1 cellular context compared by ENCODE assay signal in the genomic region with DNA sequence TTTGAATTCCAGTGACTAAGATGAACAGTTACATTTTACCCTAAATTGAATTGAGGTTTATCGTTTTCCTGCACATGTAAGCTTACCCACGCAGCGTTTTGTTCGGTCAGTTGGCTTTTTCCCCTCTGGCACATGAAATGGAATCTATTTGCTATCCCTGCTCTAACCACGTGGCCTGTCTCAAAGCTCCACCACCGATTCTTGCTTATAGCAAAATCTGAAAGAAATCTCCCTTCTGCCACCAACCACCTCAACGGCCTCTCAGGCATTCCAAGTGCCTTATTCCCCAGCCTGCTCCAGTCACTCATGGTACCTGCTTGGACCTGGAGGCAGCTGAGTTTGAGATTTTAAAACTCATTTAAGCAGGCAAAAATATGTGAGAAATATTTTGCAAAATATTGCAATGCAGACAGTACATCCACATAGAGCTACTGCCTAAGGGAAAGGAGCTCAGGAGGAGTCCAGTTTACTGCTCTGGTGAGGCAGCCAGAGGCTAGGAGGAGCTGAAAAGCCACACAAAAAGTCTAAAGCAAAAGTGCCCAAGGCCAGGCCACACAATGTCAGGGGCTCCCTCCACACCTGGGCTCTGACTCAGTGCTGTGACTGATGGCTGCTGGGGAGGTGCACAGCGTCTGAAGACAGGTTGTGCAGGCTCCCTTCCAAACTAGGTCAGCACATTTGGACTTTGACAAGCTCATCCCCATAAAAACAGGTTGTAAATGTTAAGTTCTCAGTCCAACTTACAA.
TF ChIP-seq lines count a peak whose summit lies in the region.

No MANE protein-coding gene starts in this region.

TF ChIP-seq in HepG2, 621 proteins besides CTCF, POLR2A, EP300 and RAD21 (continued from another document and continues in another):
- TF ChIP-seq ZNF776 (CRISPR knock-in tag; IDR thresholded peaks at IDR 0.05) (no peak), ZKSCAN1 (IDR thresholded peaks at IDR 0.05; ENCODE audit: low read length) (no peak), JUNB (CRISPR knock-in tag; IDR thresholded peaks at IDR 0.05; ENCODE audit: borderline replicate concordance) (no peak), MEF2D (CRISPR knock-in tag; IDR thresholded peaks at IDR 0.05) (no peak; the same call in 1 of the 2 replicates), NCOA5 (CRISPR knock-in tag; IDR thresholded peaks at IDR 0.05) (no peak), ZFP36 (IDR thresholded peaks at IDR 0.05; ENCODE audit: borderline replicate concordance, low read depth, low read length, partially characterized antibody) (no peak), PAX8 (CRISPR knock-in tag; IDR thresholded peaks at IDR 0.05; ENCODE audit: borderline replicate concordance) (no peak), ZNF891 (CRISPR knock-in tag; IDR thresholded peaks at IDR 0.05) (no peak), ZNF12 (CRISPR knock-in tag; IDR thresholded peaks at IDR 0.05) (no peak), ZFP36L2 (CRISPR knock-in tag; IDR thresholded peaks at IDR 0.05) (no peak), ZC3H4 (CRISPR knock-in tag; IDR thresholded peaks at IDR 0.05; ENCODE audit: borderline replicate concordance) (no peak), PCBP2 (optimal IDR thresholded peaks at IDR 0.05; ENCODE audit: low read depth, low read length, poor library complexity, severe bottlenecking) (no peak), SMAD1 (CRISPR knock-in tag; IDR thresholded peaks at IDR 0.05; ENCODE audit: borderline replicate concordance, low read depth) (no peak; the same call in 1 of the 2 replicates), ARNT2 (CRISPR knock-in tag; IDR thresholded peaks at IDR 0.05; ENCODE audit: low read depth) (no peak), MATR3 (CRISPR knock-in tag; IDR thresholded peaks at IDR 0.05) (no peak), SAP130 (CRISPR knock-in tag; IDR thresholded peaks at IDR 0.05; ENCODE audit: low read depth) (peak; percentile 84), ZNF501 (CRISPR knock-in tag; IDR thresholded peaks at IDR 0.05) (peak; percentile 73), AGO2 (optimal IDR thresholded peaks at IDR 0.05; ENCODE audit: low read depth, low read length) (no peak), ZFP37 (CRISPR knock-in tag; IDR thresholded peaks at IDR 0.05; ENCODE audit: borderline replicate concordance) (no peak), PAWR (CRISPR knock-in tag; IDR thresholded peaks at IDR 0.05; ENCODE audit: borderline replicate concordance) (no peak), ZNF460 (CRISPR knock-in tag; IDR thresholded peaks at IDR 0.05; ENCODE audit: borderline replicate concordance) (no peak), ZFYVE20 (CRISPR knock-in tag; IDR thresholded peaks at IDR 0.05; ENCODE audit: borderline replicate concordance, low read depth) (no peak), ZNF256 (CRISPR knock-in tag; conservative IDR thresholded peaks at IDR 0.05) (no peak), HOXA3 (CRISPR knock-in tag; IDR thresholded peaks at IDR 0.05) (peak; percentile 58; the same call in 1 of the 2 replicates), ARHGAP35 (CRISPR knock-in tag; IDR thresholded peaks at IDR 0.05; ENCODE audit: borderline replicate concordance) (peak; percentile 45; the same call in 1 of the 2 replicates), BCL6 (CRISPR knock-in tag; IDR thresholded peaks at IDR 0.05) (no peak; the same call in 1 of the 2 replicates), ZNF326 (CRISPR knock-in tag; IDR thresholded peaks at IDR 0.05; ENCODE audit: borderline replicate concordance) (no peak), ZMAT3 (CRISPR knock-in tag; conservative IDR thresholded peaks at IDR 0.05) (peak; percentile 56; the same call in 1 of the 2 replicates), ZNF761 (CRISPR knock-in tag; conservative IDR thresholded peaks at IDR 0.05) (no peak), ZNF44 (CRISPR knock-in tag; IDR thresholded peaks at IDR 0.05) (no peak), ZNF749 (CRISPR knock-in tag; IDR thresholded peaks at IDR 0.05; ENCODE audit: borderline replicate concordance) (no peak), ZNF17 (CRISPR knock-in tag; IDR thresholded peaks at IDR 0.05) (no peak), FOXC1 (CRISPR knock-in tag; IDR thresholded peaks at IDR 0.05; ENCODE audit: borderline replicate concordance) (no peak), SNAI1 (CRISPR knock-in tag; IDR thresholded peaks at IDR 0.05; ENCODE audit: borderline replicate concordance) (no peak), ZNF713 (CRISPR knock-in tag; IDR thresholded peaks at IDR 0.05) (no peak), POLR2G (IDR thresholded peaks at IDR 0.05; ENCODE audit: low read depth, low read length) (no peak), SRSF9 (IDR thresholded peaks at IDR 0.05; ENCODE audit: borderline replicate concordance, insufficient read depth, low read depth, low read length, poor library complexity, severe bottlenecking) (no peak), ZNF672 (CRISPR knock-in tag; IDR thresholded peaks at IDR 0.05) (no peak), HNRNPLL (IDR thresholded peaks at IDR 0.05; ENCODE audit: low read depth, low read length, poor library complexity, severe bottlenecking) (no peak), PHF20 (CRISPR knock-in tag; IDR thresholded peaks at IDR 0.05) (no peak), MIER3 (CRISPR knock-in tag; IDR thresholded peaks at IDR 0.05; ENCODE audit: borderline replicate concordance) (no peak; the same call in 1 of the 2 replicates), LCORL (IDR thresholded peaks at IDR 0.05) (no peak), LCORL (CRISPR knock-in tag; IDR thresholded peaks at IDR 0.05) (peak; percentile 71), ZBTB20 (CRISPR knock-in tag; IDR thresholded peaks at IDR 0.05; ENCODE audit: borderline replicate concordance, low read depth) (no peak), NR1H2 (CRISPR knock-in tag; IDR thresholded peaks at IDR 0.05; ENCODE audit: borderline replicate concordance, low read depth) (no peak), ZNF230 (CRISPR knock-in tag; IDR thresholded peaks at IDR 0.05) (no peak)
- TF ChIP-seq, protein P1, sequence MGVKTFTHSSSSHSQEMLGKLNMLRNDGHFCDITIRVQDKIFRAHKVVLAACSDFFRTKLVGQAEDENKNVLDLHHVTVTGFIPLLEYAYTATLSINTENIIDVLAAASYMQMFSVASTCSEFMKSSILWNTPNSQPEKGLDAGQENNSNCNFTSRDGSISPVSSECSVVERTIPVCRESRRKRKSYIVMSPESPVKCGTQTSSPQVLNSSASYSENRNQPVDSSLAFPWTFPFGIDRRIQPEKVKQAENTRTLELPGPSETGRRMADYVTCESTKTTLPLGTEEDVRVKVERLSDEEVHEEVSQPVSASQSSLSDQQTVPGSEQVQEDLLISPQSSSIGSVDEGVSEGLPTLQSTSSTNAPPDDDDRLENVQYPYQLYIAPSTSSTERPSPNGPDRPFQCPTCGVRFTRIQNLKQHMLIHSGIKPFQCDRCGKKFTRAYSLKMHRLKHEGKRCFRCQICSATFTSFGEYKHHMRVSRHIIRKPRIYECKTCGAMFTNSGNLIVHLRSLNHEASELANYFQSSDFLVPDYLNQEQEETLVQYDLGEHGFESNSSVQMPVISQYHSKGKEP (CRISPR knock-in tag; IDR thresholded peaks at IDR 0.05): no peak
- TF ChIP-seq, protein P2, sequence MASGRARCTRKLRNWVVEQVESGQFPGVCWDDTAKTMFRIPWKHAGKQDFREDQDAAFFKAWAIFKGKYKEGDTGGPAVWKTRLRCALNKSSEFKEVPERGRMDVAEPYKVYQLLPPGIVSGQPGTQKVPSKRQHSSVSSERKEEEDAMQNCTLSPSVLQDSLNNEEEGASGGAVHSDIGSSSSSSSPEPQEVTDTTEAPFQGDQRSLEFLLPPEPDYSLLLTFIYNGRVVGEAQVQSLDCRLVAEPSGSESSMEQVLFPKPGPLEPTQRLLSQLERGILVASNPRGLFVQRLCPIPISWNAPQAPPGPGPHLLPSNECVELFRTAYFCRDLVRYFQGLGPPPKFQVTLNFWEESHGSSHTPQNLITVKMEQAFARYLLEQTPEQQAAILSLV (CRISPR knock-in tag; IDR thresholded peaks at IDR 0.05; ENCODE audit: borderline replicate concordance): no peak
- TF ChIP-seq, protein P3, sequence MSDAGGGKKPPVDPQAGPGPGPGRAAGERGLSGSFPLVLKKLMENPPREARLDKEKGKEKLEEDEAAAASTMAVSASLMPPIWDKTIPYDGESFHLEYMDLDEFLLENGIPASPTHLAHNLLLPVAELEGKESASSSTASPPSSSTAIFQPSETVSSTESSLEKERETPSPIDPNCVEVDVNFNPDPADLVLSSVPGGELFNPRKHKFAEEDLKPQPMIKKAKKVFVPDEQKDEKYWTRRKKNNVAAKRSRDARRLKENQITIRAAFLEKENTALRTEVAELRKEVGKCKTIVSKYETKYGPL (CRISPR knock-in tag; IDR thresholded peaks at IDR 0.05): no peak
- TF ChIP-seq, protein P4, sequence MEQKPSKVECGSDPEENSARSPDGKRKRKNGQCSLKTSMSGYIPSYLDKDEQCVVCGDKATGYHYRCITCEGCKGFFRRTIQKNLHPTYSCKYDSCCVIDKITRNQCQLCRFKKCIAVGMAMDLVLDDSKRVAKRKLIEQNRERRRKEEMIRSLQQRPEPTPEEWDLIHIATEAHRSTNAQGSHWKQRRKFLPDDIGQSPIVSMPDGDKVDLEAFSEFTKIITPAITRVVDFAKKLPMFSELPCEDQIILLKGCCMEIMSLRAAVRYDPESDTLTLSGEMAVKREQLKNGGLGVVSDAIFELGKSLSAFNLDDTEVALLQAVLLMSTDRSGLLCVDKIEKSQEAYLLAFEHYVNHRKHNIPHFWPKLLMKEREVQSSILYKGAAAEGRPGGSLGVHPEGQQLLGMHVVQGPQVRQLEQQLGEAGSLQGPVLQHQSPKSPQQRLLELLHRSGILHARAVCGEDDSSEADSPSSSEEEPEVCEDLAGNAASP (CRISPR knock-in tag; IDR thresholded peaks at IDR 0.05; ENCODE audit: borderline replicate concordance): no peak
- TF ChIP-seq, protein P5, sequence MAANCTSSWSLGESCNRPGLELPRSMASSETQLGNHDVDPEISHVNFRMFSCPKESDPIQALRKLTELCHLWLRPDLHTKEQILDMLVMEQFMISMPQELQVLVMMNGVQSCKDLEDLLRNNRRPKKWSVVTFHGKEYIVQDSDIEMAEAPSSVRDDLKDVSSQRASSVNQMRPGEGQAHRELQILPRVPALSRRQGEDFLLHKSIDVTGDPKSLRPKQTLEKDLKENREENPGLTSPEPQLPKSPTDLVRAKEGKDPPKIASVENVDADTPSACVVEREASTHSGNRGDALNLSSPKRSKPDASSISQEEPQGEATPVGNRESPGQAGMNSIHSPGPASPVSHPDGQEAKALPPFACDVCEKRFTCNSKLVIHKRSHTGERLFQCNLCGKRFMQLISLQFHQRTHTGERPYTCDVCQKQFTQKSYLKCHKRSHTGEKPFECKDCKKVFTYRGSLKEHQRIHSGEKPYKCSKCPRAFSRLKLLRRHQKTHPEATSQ (CRISPR knock-in tag; IDR thresholded peaks at IDR 0.05; ENCODE audit: borderline replicate concordance): no peak
- TF ChIP-seq, protein P6, sequence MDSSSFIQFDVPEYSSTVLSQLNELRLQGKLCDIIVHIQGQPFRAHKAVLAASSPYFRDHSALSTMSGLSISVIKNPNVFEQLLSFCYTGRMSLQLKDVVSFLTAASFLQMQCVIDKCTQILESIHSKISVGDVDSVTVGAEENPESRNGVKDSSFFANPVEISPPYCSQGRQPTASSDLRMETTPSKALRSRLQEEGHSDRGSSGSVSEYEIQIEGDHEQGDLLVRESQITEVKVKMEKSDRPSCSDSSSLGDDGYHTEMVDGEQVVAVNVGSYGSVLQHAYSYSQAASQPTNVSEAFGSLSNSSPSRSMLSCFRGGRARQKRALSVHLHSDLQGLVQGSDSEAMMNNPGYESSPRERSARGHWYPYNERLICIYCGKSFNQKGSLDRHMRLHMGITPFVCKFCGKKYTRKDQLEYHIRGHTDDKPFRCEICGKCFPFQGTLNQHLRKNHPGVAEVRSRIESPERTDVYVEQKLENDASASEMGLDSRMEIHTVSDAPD (CRISPR knock-in tag; IDR thresholded peaks at IDR 0.05): no peak
- TF ChIP-seq, protein P7, sequence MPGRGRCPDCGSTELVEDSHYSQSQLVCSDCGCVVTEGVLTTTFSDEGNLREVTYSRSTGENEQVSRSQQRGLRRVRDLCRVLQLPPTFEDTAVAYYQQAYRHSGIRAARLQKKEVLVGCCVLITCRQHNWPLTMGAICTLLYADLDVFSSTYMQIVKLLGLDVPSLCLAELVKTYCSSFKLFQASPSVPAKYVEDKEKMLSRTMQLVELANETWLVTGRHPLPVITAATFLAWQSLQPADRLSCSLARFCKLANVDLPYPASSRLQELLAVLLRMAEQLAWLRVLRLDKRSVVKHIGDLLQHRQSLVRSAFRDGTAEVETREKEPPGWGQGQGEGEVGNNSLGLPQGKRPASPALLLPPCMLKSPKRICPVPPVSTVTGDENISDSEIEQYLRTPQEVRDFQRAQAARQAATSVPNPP (CRISPR knock-in tag; IDR thresholded peaks at IDR 0.05): no peak
- TF ChIP-seq, protein P8, sequence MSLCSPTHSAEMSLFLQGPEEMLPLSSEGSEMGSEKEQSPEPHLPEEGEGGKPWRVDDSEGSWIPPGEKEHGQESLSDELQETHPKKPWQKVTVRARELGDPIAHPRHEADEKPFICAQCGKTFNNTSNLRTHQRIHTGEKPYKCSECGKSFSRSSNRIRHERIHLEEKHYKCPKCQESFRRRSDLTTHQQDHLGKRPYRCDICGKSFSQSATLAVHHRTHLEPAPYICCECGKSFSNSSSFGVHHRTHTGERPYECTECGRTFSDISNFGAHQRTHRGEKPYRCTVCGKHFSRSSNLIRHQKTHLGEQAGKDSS (CRISPR knock-in tag; IDR thresholded peaks at IDR 0.05; ENCODE audit: borderline replicate concordance, low read depth): peak; percentile 50; the same call in 1 of the 2 replicates
- TF ChIP-seq, protein P9, sequence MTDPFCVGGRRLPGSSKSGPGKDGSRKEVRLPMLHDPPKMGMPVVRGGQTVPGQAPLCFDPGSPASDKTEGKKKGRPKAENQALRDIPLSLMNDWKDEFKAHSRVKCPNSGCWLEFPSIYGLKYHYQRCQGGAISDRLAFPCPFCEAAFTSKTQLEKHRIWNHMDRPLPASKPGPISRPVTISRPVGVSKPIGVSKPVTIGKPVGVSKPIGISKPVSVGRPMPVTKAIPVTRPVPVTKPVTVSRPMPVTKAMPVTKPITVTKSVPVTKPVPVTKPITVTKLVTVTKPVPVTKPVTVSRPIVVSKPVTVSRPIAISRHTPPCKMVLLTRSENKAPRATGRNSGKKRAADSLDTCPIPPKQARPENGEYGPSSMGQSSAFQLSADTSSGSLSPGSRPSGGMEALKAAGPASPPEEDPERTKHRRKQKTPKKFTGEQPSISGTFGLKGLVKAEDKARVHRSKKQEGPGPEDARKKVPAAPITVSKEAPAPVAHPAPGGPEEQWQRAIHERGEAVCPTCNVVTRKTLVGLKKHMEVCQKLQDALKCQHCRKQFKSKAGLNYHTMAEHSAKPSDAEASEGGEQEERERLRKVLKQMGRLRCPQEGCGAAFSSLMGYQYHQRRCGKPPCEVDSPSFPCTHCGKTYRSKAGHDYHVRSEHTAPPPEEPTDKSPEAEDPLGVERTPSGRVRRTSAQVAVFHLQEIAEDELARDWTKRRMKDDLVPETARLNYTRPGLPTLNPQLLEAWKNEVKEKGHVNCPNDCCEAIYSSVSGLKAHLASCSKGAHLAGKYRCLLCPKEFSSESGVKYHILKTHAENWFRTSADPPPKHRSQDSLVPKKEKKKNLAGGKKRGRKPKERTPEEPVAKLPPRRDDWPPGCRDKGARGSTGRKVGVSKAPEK (CRISPR knock-in tag; IDR thresholded peaks at IDR 0.05; ENCODE audit: borderline replicate concordance): no peak
- TF ChIP-seq, protein P10, sequence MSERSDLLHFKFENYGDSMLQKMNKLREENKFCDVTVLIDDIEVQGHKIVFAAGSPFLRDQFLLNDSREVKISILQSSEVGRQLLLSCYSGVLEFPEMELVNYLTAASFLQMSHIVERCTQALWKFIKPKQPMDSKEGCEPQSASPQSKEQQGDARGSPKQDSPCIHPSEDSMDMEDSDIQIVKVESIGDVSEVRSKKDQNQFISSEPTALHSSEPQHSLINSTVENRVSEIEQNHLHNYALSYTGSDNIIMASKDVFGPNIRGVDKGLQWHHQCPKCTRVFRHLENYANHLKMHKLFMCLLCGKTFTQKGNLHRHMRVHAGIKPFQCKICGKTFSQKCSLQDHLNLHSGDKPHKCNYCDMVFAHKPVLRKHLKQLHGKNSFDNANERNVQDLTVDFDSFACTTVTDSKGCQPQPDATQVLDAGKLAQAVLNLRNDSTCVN (CRISPR knock-in tag; IDR thresholded peaks at IDR 0.05; ENCODE audit: borderline replicate concordance): no peak
